18 cellular contexts compared by ENCODE assay signal in genomic region chr17:81348097-81349055, GRCh38. TPM values are rescaled to one million over a fixed set of nuclear protein-coding genes. Genes with fewer than 3 reads are reported as not detected.
DNase-seq lines count a peak whose midpoint lies in the region; ATAC-seq and TF ChIP-seq lines count a peak whose summit lies in the region.
"Had no signal": no experiment of that assay in that cellular context is flagged by ENCODE, and none has a peak within 500 bp of the region (broad histone marks: within the 10 kb centered on the region; RNA-seq: fewer than 3 reads in every experiment).

No MANE protein-coding gene starts in this region.

- intact Hi-C loops in Panc1 (cut with micrococcal nuclease; ENCODE audit: unreplicated experiment) (no loop called here), left lung (cut with DNase I) (no loop called here)

- TF ChIP-seq POLR2A in erythroblast (IDR thresholded peaks at IDR 0.05; ENCODE audit: low read length), result no peak

- TF ChIP-seq CTCF in 22Rv1 (IDR thresholded peaks at IDR 0.05), result no peak
- no peak for TF ChIP-seq CTCF in Panc1 (IDR thresholded peaks at IDR 0.05)
- TF ChIP-seq CTCF in left lung (IDR thresholded peaks at IDR 0.05), result no peak

- CTCF ChIA-PET in Panc1 (lab: Charles Lee), result no interaction called here
- CTCF ChIA-PET in activated CD4-positive, alpha-beta T cell treated with anti-CD3 and anti-CD28 coated beads, Interleukin-2, amount 10 ng/mL, durations not matched to agents 7 days and 5 days (lab: Charles Lee), result interaction anchor here (0.7 kb wide), 1 partner anchor 40 kb away, joined by 3 read pairs; no protein-coding TSS in a partner anchor

- H3K27ac ChIP-seq in 22Rv1 (peak overlapping the region; percentile 99), Panc1 (ENCODE audit: low read length) (peak overlapping the region; percentile 31; the same call in 1 of the 2 replicates), left lung (no peak overlapping the region)

- in situ Hi-C loops in Panc1 (cut with HindIII; ENCODE audit: low pct_unique_long_range_greater_than_20kb, low sequenced_read_pairs), result no loop called here

- no peak overlapping the region for H3K27ac Mint-ChIP-seq in activated CD4-positive, alpha-beta T cell treated with anti-CD3 and anti-CD28 coated beads, Interleukin-2, amount 10 ng/mL, durations not matched to agents 7 days and 5 days
- H3K27ac Mint-ChIP-seq: activated naive CD4-positive, alpha-beta T cell treated with anti-CD3 and anti-CD28 coated beads for 36 hours; B cell had no signal

- H3K36me3 Mint-ChIP-seq in activated CD4-positive, alpha-beta T cell treated with anti-CD3 and anti-CD28 coated beads, Interleukin-2, amount 10 ng/mL, durations not matched to agents 7 days and 5 days (ENCODE audit: low read depth), result peaks cover 4% of the 10 kb centered on the region

- no peak overlapping the region for H3K4me3 Mint-ChIP-seq in activated CD4-positive, alpha-beta T cell treated with anti-CD3 and anti-CD28 coated beads, Interleukin-2, amount 10 ng/mL, durations not matched to agents 7 days and 5 days
- H3K4me3 Mint-ChIP-seq: activated naive CD4-positive, alpha-beta T cell treated with anti-CD3 and anti-CD28 coated beads for 36 hours; B cell had no signal

- H3K27me3 ChIP-seq in Panc1 (ENCODE audit: control insufficient read depth, insufficient read depth, low read length) (no peaks in the 10 kb centered on the region), left lung (peaks cover 0 to 44% of the 10 kb centered on the region in 2 donors)
- H3K27me3 ChIP-seq: gastroesophageal sphincter, Peyer's patch had no signal

- H3K36me3 ChIP-seq in Panc1 (ENCODE audit: control insufficient read depth, insufficient read depth, low read length), result peaks cover 15% of the 10 kb centered on the region; the same call in 1 of the 2 replicates
- no peaks in the 10 kb centered on the region for H3K36me3 ChIP-seq in left lung
- H3K36me3 ChIP-seq: gastroesophageal sphincter, Peyer's patch had no signal

- peak; percentile 84 for DNase-seq in DMS153 treated with DMSO at 0.1 percent for 48 hours (lab: John Stamatoyannopoulos, UW; ENCODE audit: unreplicated experiment)
- no peak for DNase-seq in Panc1 (ENCODE audit: low read depth, low spot score)
- peak in 1 of 2 donors; percentile 79 for DNase-seq in left lung
- no peak for DNase-seq in erythroblast (lab: John Stamatoyannopoulos, UW)
- no peak for DNase-seq in Ammon's horn (ENCODE audit: low spot score)
- no peak for DNase-seq in activated CD4-positive, alpha-beta T cell treated with anti-CD3 and anti-CD28 coated beads, Interleukin-2, amount 10 ng/mL, durations not matched to agents 7 days and 5 days
- DNase-seq: activated CD8-positive, alpha-beta memory T cell treated with anti-CD3 and anti-CD28 coated beads, Interleukin-2, amount 50 U/mL, for 4 hours; activated naive CD4-positive, alpha-beta T cell treated with anti-CD3 and anti-CD28 coated beads for 36 hours; NCI-H446 treated with DMSO at 0.1 percent for 48 hours; posterior cingulate gyrus; stimulated activated CD4-positive, alpha-beta T cell treated with anti-CD3 and anti-CD28 coated beads, Interleukin-12 subunit alpha, Interleukin-12 subunit beta, amount 100 ng/mL, for 4 hours; T-helper 1 cell had no signal

- POLR2A ChIA-PET in Panc1 (lab: Charles Lee), result no interaction called here
- POLR2A ChIA-PET in activated CD4-positive, alpha-beta T cell treated with anti-CD3 and anti-CD28 coated beads, Interleukin-2, amount 10 ng/mL, durations not matched to agents 7 days and 5 days (lab: Charles Lee), result no interaction called here

- H3K4me3 ChIP-seq in Panc1 (ENCODE audit: low read depth in 2 of 2, low read length in 2 of 2) (no peak overlapping the region), left lung (no peak overlapping the region)
- H3K4me3 ChIP-seq: gastroesophageal sphincter, Peyer's patch had no signal

- H3K9me3 ChIP-seq in Panc1 (ENCODE audit: control insufficient read depth, insufficient read depth, low read depth, low read length) (no peaks in the 10 kb centered on the region), left lung (no peaks in the 10 kb centered on the region)
- H3K9me3 ChIP-seq: gastroesophageal sphincter, Peyer's patch had no signal

- H3K9me3 Mint-ChIP-seq in activated CD4-positive, alpha-beta T cell treated with anti-CD3 and anti-CD28 coated beads, Interleukin-2, amount 10 ng/mL, durations not matched to agents 7 days and 5 days, result no peaks in the 10 kb centered on the region
- H3K9me3 Mint-ChIP-seq: activated naive CD4-positive, alpha-beta T cell treated with anti-CD3 and anti-CD28 coated beads for 36 hours had no signal

- ATAC-seq in Panc1 (no peak), left lung (peak; percentile 55), HG02759 (IDR thresholded peaks at IDR 0.05; ENCODE audit: unreplicated experiment) (no peak)
- ATAC-seq: activated CD4-positive, CD25-positive, alpha-beta regulatory T cell treated with anti-CD3 and anti-CD28 coated beads, Interleukin-2, amount 50 U/mL, for 24 hours; gastroesophageal sphincter had no signal

- peaks cover 18% of the 10 kb centered on the region for H3K4me1 ChIP-seq in Panc1 (ENCODE audit: control insufficient read depth, insufficient read depth, low read length)
- peaks cover 3 to 47% of the 10 kb centered on the region in 2 donors for H3K4me1 ChIP-seq in left lung

- peaks cover 8% of the 10 kb centered on the region for H3K4me1 Mint-ChIP-seq in activated CD4-positive, alpha-beta T cell treated with anti-CD3 and anti-CD28 coated beads, Interleukin-2, amount 10 ng/mL, durations not matched to agents 7 days and 5 days

- H3K27me3 Mint-ChIP-seq in activated CD4-positive, alpha-beta T cell treated with anti-CD3 and anti-CD28 coated beads, Interleukin-2, amount 10 ng/mL, durations not matched to agents 7 days and 5 days, result peaks cover 40% of the 10 kb centered on the region

- BruUV-seq in Panc1 (replicated peaks; lab: Mats Ljungman, UMichigan), result no TSS peak

RNA-seq across cellular contexts. Expression of gene BAHCC1, which starts 46.9 kb away (rescaled TPM):
- total RNA-seq in Panc1 (2021; ENCODE audit: unreplicated experiment), result 77.4 TPM
- 129 TPM for polyA plus RNA-seq in Panc1 (2012; ENCODE audit: insufficient read length)
- 10 to 100 TPM; 13.6 to 19.8 TPM for total RNA-seq in left lung
- not detected for total RNA-seq in activated CD4-positive, alpha-beta T cell treated with anti-CD3 and anti-CD28 coated beads, Interleukin-2, amount 10 ng/mL, durations not matched to agents 7 days and 5 days

RNA-seq across cellular contexts. Expression of gene SLC38A10, which starts 53.3 kb away (rescaled TPM):
- 188 TPM for total RNA-seq in Panc1 (2021; ENCODE audit: unreplicated experiment)
- polyA plus RNA-seq in Panc1 (2012; ENCODE audit: insufficient read length), result 144 TPM
- total RNA-seq in left lung, result 100 to 1,000 TPM in 1 of 2 donors, 10 to 100 TPM in 1; 79.9 to 109 TPM
- total RNA-seq in activated CD4-positive, alpha-beta T cell treated with anti-CD3 and anti-CD28 coated beads, Interleukin-2, amount 10 ng/mL, durations not matched to agents 7 days and 5 days, result 100 to 1,000 TPM in 1 of 2 experiments, 10 to 100 TPM in 1; 94.4 to 109 TPM

Comparison
In these comparisons a context has a peak if more than half of its experiments do, and no peak if none do; other contexts are left out.
1. H3K27ac ChIP-seq: peak in 22Rv1 (single experiment) and Panc1 (single experiment); none in left lung (0 of 2).
2. RNA of gene BAHCC1, which starts 46.9 kb away (total RNA-seq): 77.4 TPM in Panc1 (single experiment) and 13.6 to 19.8 TPM in left lung; not detected in activated CD4-positive, alpha-beta T cell treated with anti-CD3 and anti-CD28 coated beads, Interleukin-2, amount 10 ng/mL, durations not matched to agents 7 days and 5 days; every median in the first group is over 10 times any median in the second.